ENCODE assay signal across 25 cellular contexts in the genomic region with DNA sequence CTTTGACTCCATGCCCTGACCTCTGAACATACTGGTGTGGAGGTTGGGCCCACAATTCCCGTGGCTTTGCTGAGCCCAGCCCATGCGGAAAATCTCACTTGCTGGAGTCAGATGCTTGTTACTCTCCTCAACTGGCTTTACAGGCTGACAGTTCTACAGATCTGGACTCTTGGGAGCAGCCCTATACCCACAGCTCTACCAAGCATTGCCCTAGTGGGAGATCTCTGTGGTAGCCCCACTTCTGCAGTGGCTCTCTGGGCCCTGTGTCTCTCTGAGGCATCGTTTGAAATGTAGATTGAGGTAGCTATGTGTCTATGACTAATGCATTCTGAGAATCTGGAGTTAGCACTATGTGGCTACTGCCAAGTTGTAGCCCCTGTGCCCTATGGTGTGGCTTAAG.
"Had no signal": no experiment of that assay in that cellular context is flagged by ENCODE, and none has a peak within 500 bp of the region (broad histone marks: within the 10 kb centered on the region; RNA-seq: fewer than 3 reads in every experiment).

No MANE protein-coding gene starts in this region.

- H3K9me3 Mint-ChIP-seq: nephron progenitor cell, neural progenitor cell had no signal

- H3K4me3 ChIP-seq: lower lobe of right lung, neural progenitor cell, psoas muscle, right lobe of liver, smooth muscle cell, stomach, suprapubic skin, thoracic aorta, tibial artery, upper lobe of right lung had no signal

- H3K4me2 ChIP-seq: neural progenitor cell, smooth muscle cell had no signal

- H3K36me3 ChIP-seq: lower lobe of right lung, neural progenitor cell, right lobe of liver, stomach, suprapubic skin, thoracic aorta, tibial artery, upper lobe of right lung had no signal

- H3K4me3 Mint-ChIP-seq: natural killer cell, nephron progenitor cell, neural progenitor cell had no signal

- H3K27ac ChIP-seq: lower lobe of right lung, neural progenitor cell, parathyroid adenoma, psoas muscle, right lobe of liver, stomach, suprapubic skin, thoracic aorta, tibial artery, upper lobe of right lung had no signal

- H3K4me1 ChIP-seq: lower lobe of right lung, psoas muscle, right lobe of liver, stomach, suprapubic skin, upper lobe of right lung had no signal

- H3K27ac Mint-ChIP-seq: natural killer cell, nephron progenitor cell, neural progenitor cell had no signal

- H3K27me3 ChIP-seq: neural progenitor cell, right lobe of liver, stomach, suprapubic skin, tibial artery, upper lobe of right lung had no signal

- H3K4me1 Mint-ChIP-seq: natural killer cell, nephron progenitor cell, neural progenitor cell had no signal

- H3K36me3 Mint-ChIP-seq: natural killer cell, neural progenitor cell had no signal

- H3K9me3 ChIP-seq: lower lobe of right lung, psoas muscle, right lobe of liver, stomach, suprapubic skin, thoracic aorta, tibial artery, upper lobe of right lung had no signal

- H3K9ac ChIP-seq: neural progenitor cell, parathyroid adenoma had no signal

- ATAC-seq: left cardiac atrium, left lobe of liver, natural killer cell, psoas muscle, right lobe of liver, upper lobe of right lung had no signal

- DNase-seq: head of caudate nucleus; hippocampal formation; kidney glomerular epithelial cell; left cardiac atrium; lower lobe of right lung; mammary epithelial cell; mesenchymal stem cell; natural killer cell; nephron progenitor cell; psoas muscle; right lobe of liver; stimulated activated CD4-positive, alpha-beta T cell treated with anti-CD3 and anti-CD28 coated beads, Interleukin-1b, Interleukin-23, amount 100 ng/mL, for 48 hours; stimulated activated CD4-positive, alpha-beta T cell treated with anti-CD3 and anti-CD28 coated beads, Interleukin-2, amount 100 ng/mL, for 48 hours; stimulated activated CD4-positive, alpha-beta T cell treated with anti-CD3 and anti-CD28 coated beads, Interleukin-4, amount 100 ng/mL, for 4 hours; stimulated activated CD8-positive, alpha-beta memory T cell treated with anti-CD3 and anti-CD28 coated beads, Interleukin-4, amount 100 ng/mL, for 48 hours; stimulated activated naive CD4-positive, alpha-beta T cell; stomach; tibial artery; upper lobe of right lung had no signal

- H2AFZ ChIP-seq: neural progenitor cell, parathyroid adenoma had no signal
